In the genomic region with DNA sequence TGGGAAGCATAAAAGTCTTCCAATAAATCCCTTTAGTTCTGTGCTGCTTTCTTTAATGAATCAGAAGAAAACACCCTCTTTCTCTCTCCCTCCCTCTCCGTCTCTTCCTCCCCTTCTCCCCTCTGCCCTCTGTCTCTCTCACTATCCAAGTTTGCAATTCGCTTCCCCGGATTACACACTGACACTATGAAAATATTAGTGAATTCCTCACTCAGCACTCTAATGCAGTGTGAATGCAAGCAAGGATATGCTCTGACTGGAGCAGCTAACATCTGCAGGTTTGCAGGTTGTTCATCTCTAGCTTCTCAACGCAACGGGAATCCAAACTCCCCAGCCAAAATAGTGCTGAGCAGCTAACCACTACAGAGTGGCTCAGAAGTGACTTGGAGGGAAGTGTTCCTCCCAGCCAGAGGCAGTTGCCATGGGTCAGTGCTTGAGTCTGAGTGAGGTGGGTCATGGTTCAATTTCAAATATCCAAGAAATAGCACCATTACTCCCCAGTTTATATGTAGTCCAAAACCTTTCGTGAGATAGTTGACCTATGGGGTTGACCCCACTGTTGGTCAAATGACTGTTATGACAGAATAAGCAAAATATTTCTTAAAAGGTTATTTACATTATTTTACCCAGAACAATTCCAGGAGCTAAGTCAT, we compare ENCODE assay signal across 30 cellular contexts.
DNase-seq lines count a peak whose midpoint lies in the region; ATAC-seq, FAIRE-seq and TF ChIP-seq lines count a peak whose summit lies in the region.
"Had no signal": no experiment of that assay in that cellular context is flagged by ENCODE, and none has a peak within 500 bp of the region (broad histone marks: within the 10 kb centered on the region; RNA-seq: fewer than 3 reads in every experiment).

No MANE protein-coding gene starts in this region.

- intact Hi-C loops in Caco-2 (cut with micrococcal nuclease; ENCODE audit: unreplicated experiment) (loop anchor here (10.0 kb wide), 1 partner anchor 161 kb away; no protein-coding TSS in a partner anchor), IMR-90 (cut with micrococcal nuclease) (loop anchor here (2.0 to 5.0 kb wide), 4 partner anchors 43 to 148 kb away; no protein-coding TSS in a partner anchor), upper lobe of right lung (cut with DNase I) (no loop called here), right cardiac atrium (cut with DNase I) (no loop called here)

- DNase-seq in Caco-2, result no peak
- DNase-seq in IMR-90, result peak; percentile 59
- no peak for DNase-seq in astrocyte (ENCODE audit: low read depth)
- no peak for DNase-seq in mesenchymal stem cell
- DNase-seq in upper lobe of right lung, result no peak
- DNase-seq in erythroblast (lab: John Stamatoyannopoulos, UW), result no peak
- no peak for DNase-seq in right cardiac atrium
- no peak for DNase-seq in frontal cortex (ENCODE audit: low spot score in 2 of 2)
- DNase-seq: activated B cell treated with CpG ODN at 0.5 μM for 24 hours; activated CD4-positive, alpha-beta T cell treated with anti-CD3 and anti-CD28 coated beads, Interleukin-2, amount 50 U/mL, for 4 hours; DMS 273 treated with DMSO at 0.1 percent for 48 hours; foreskin keratinocyte; GM23248; left ventricle myocardium inferior; NCI-H1105; NCI-H1930; NCI-H774; ovary; retina; stimulated activated CD4-positive, alpha-beta T cell treated with anti-CD3 and anti-CD28 coated beads, Interleukin-4, amount 100 ng/mL, for 4 hours; stimulated activated naive CD4-positive, alpha-beta T cell; T1000; testis had no signal

- peak overlapping the region; percentile 32 for H3K4me3 Mint-ChIP-seq in Caco-2 (ENCODE audit: unreplicated experiment)
- H3K4me3 Mint-ChIP-seq in astrocyte (ENCODE audit: unreplicated experiment), result no peak overlapping the region
- H3K4me3 Mint-ChIP-seq: activated B cell treated with CpG ODN at 0.5 μM for 24 hours; activated naive CD8-positive, alpha-beta T cell; activated T-helper 17 cell treated with anti-CD3 and anti-CD28 coated beads, Interleukin-2, amount 50 U/mL, for 72 hours; central memory CD8-positive, alpha-beta T cell; natural killer cell treated with Interleukin-12 subunit alpha and Interleukin-12 subunit beta and Interleukin-15 and Interleukin-18, amount 100 ng/mL, for 72 hours had no signal

- H3K79me1 ChIP-seq in IMR-90 (ENCODE audit: low read depth in 1 of 2, low read length in 2 of 2), result no peaks in the 10 kb centered on the region
- no peaks in the 10 kb centered on the region for H3K79me1 ChIP-seq in mesenchymal stem cell (replicated peaks; ENCODE audit: low read length, poor library complexity, severe bottlenecking)

- in situ Hi-C loops in IMR-90 (cut with MboI; ENCODE audit: low sequenced_read_pairs), result no loop called here

- TF ChIP-seq POLR2A in IMR-90 (IDR thresholded peaks at IDR 0.05; ENCODE audit: low read depth, low read length), result no peak
- no peak for TF ChIP-seq POLR2A in erythroblast (IDR thresholded peaks at IDR 0.05; ENCODE audit: low read length)

- H2AFZ ChIP-seq in IMR-90 (replicated peaks; ENCODE audit: low read length, poor library complexity) (peak overlapping the region; percentile 80), astrocyte (ENCODE audit: low read depth, low read length) (no peak overlapping the region), mesenchymal stem cell (ENCODE audit: low read depth, low read length) (no peak overlapping the region)
- H2AFZ ChIP-seq: GM23248 had no signal

- H4K8ac ChIP-seq in IMR-90 (ENCODE audit: low read depth in 2 of 2, low read length in 2 of 2), result peak overlapping the region in 1 of 2 experiments; percentile 70; a peak in 3 of 4 replicates
- H4K8ac ChIP-seq in mesenchymal stem cell (ENCODE audit: low read length), result no peak overlapping the region

- H4K5ac ChIP-seq in IMR-90 (ENCODE audit: low read depth, low read length), result no peak overlapping the region; the same call in 1 of the 2 replicates

- no peak for FAIRE-seq in astrocyte (lab: Jason Lieb, UNC)
- no peak for FAIRE-seq in frontal cortex (lab: Jason Lieb, UNC)
- FAIRE-seq: HepG2 had no signal

- H2BK15ac ChIP-seq in IMR-90 (ENCODE audit: low read depth, low read length), result 0 out of 3 replicates have a peak overlapping the region, but pooled peaks have one; percentile 27
- H2BK15ac ChIP-seq in mesenchymal stem cell (ENCODE audit: low read depth, poor library complexity, severe bottlenecking), result no peak overlapping the region

- H3K79me2 ChIP-seq in astrocyte (ENCODE audit: insufficient read depth, low read length), result no peaks in the 10 kb centered on the region

- BruUV-seq in Caco-2 (replicated peaks; lab: Mats Ljungman, UMichigan), result no TSS peak
- no TSS peak for BruUV-seq in IMR-90 (replicated peaks; lab: Mats Ljungman, UMichigan)

- H3K4ac ChIP-seq in IMR-90 (ENCODE audit: low read depth, low read length), result peak overlapping the region; percentile 89
- H3K4ac ChIP-seq in mesenchymal stem cell (ENCODE audit: low read depth in 1 of 2, low read length in 2 of 2), result no peak overlapping the region

- H3K9me3 Mint-ChIP-seq in Caco-2 (ENCODE audit: unreplicated experiment) (peaks cover 13% of the 10 kb centered on the region), astrocyte (ENCODE audit: unreplicated experiment) (no peaks in the 10 kb centered on the region)
- H3K9me3 Mint-ChIP-seq: activated B cell treated with CpG ODN at 0.5 μM for 24 hours; activated T-helper 17 cell treated with anti-CD3 and anti-CD28 coated beads, Interleukin-2, amount 50 U/mL, for 72 hours; central memory CD8-positive, alpha-beta T cell; natural killer cell treated with Interleukin-12 subunit alpha and Interleukin-12 subunit beta and Interleukin-15 and Interleukin-18, amount 100 ng/mL, for 72 hours had no signal

- no peak for TF ChIP-seq CTCF in Caco-2 (IDR thresholded peaks at IDR 0.05; ENCODE audit: insufficient read depth in 1 of 2, low read depth in 1 of 2, low read length in 1 of 2, severe bottlenecking in 1 of 2, unreplicated experiment in 1 of 2)
- TF ChIP-seq CTCF in IMR-90 (conservative IDR thresholded peaks at IDR 0.05; ENCODE audit: low read depth, low read length), result no peak
- no peak for TF ChIP-seq CTCF in astrocyte (IDR thresholded peaks at IDR 0.05; ENCODE audit: insufficient read depth, low read depth, low read length)
- no peak for TF ChIP-seq CTCF in upper lobe of right lung (IDR thresholded peaks at IDR 0.05)

- H3K9me1 ChIP-seq in IMR-90 (ENCODE audit: insufficient read depth, low read length), result peaks cover 16% of the 10 kb centered on the region; the same call in 1 of the 2 replicates

- H3K9ac ChIP-seq in IMR-90 (ENCODE audit: low read depth, low read length) (peak overlapping the region; percentile 5), astrocyte (ENCODE audit: low read length) (no peak overlapping the region), mesenchymal stem cell (ENCODE audit: low read length) (peak overlapping the region; percentile 20)
- H3K9ac ChIP-seq: GM23248 had no signal

- no peaks in the 10 kb centered on the region for H4K20me1 ChIP-seq in IMR-90 (ENCODE audit: insufficient read depth, low read length)
- H4K20me1 ChIP-seq in astrocyte (ENCODE audit: insufficient read depth, low read length), result no peaks in the 10 kb centered on the region

- H3K9me3 ChIP-seq in Caco-2 (no peaks in the 10 kb centered on the region), IMR-90 (ENCODE audit: control insufficient read depth, insufficient read depth, low read length) (no peaks in the 10 kb centered on the region), astrocyte (ENCODE audit: insufficient read depth, low read depth, low read length) (no peaks in the 10 kb centered on the region), mesenchymal stem cell (ENCODE audit: control insufficient read depth, low read length) (no peaks in the 10 kb centered on the region), upper lobe of right lung (no peaks in the 10 kb centered on the region), right cardiac atrium (ENCODE audit: control insufficient read depth, low read length) (no peaks in the 10 kb centered on the region)
- H3K9me3 ChIP-seq: ascending aorta, left ventricle myocardium inferior, ovary, testis had no signal

- H3K23ac ChIP-seq in IMR-90 (ENCODE audit: low read depth, low read length) (peak overlapping the region; percentile 87), mesenchymal stem cell (ENCODE audit: low read length in 2 of 2) (no peak overlapping the region)

- H3K27me3 Mint-ChIP-seq in Caco-2 (ENCODE audit: insufficient read depth, unreplicated experiment) (no peaks in the 10 kb centered on the region), astrocyte (ENCODE audit: low read depth, unreplicated experiment) (peaks cover 3% of the 10 kb centered on the region)
- H3K27me3 Mint-ChIP-seq: activated B cell treated with CpG ODN at 0.5 μM for 24 hours; activated naive CD8-positive, alpha-beta T cell; activated T-helper 17 cell treated with anti-CD3 and anti-CD28 coated beads, Interleukin-2, amount 50 U/mL, for 72 hours had no signal

- no peak for TF ChIP-seq RAD21 in IMR-90 (IDR thresholded peaks at IDR 0.05; ENCODE audit: low read length)

- H2AK5ac ChIP-seq in IMR-90 (ENCODE audit: low read depth, low read length) (peak overlapping the region; percentile 31; the same call in 1 of the 2 replicates), mesenchymal stem cell (ENCODE audit: low read length, severe bottlenecking) (no peak overlapping the region)

- H2BK120ac ChIP-seq in IMR-90 (ENCODE audit: low read depth, low read length) (peak overlapping the region; percentile 91), mesenchymal stem cell (ENCODE audit: low read depth, low read length) (no peak overlapping the region)

- peak overlapping the region; percentile 57 for H3K14ac ChIP-seq in IMR-90 (replicated peaks; ENCODE audit: low read depth, low read length)
- no peak overlapping the region for H3K14ac ChIP-seq in mesenchymal stem cell (ENCODE audit: low read length in 2 of 2)

- H3K4me2 ChIP-seq in IMR-90 (ENCODE audit: low read depth, low read length) (peak overlapping the region; percentile 64), astrocyte (ENCODE audit: low read length) (no peak overlapping the region), mesenchymal stem cell (ENCODE audit: low read length, poor library complexity, severe bottlenecking) (no peak overlapping the region)

- ATAC-seq in IMR-90 (ENCODE audit: low read depth) (peak; percentile 81), upper lobe of right lung (no peak), right cardiac atrium (no peak)
- ATAC-seq: activated T-helper 17 cell treated with anti-CD3 and anti-CD28 coated beads, Interleukin-2, amount 50 U/mL, for 72 hours; foreskin keratinocyte; HepG2; natural killer cell treated with Interleukin-12 subunit alpha and Interleukin-12 subunit beta and Interleukin-15 and Interleukin-18, amount 100 ng/mL, for 72 hours had no signal

- H3K4me1 ChIP-seq in Caco-2 (peaks cover 55% of the 10 kb centered on the region), IMR-90 (ENCODE audit: control insufficient read depth, insufficient read depth, low read length) (peaks cover 16% of the 10 kb centered on the region), astrocyte (ENCODE audit: insufficient read depth, low read length) (peaks cover 6% of the 10 kb centered on the region), mesenchymal stem cell (ENCODE audit: control insufficient read depth, insufficient read depth, low read depth, low read length) (peaks cover 3% of the 10 kb centered on the region), upper lobe of right lung (peaks cover 15% of the 10 kb centered on the region), right cardiac atrium (ENCODE audit: control insufficient read depth, insufficient read depth, low read length) (no peaks in the 10 kb centered on the region)
- H3K4me1 ChIP-seq: ascending aorta, testis had no signal

- H3K36me3 ChIP-seq in Caco-2 (ENCODE audit: control insufficient read depth, insufficient read depth, low read length) (no peaks in the 10 kb centered on the region), IMR-90 (ENCODE audit: control insufficient read depth, insufficient read depth, low read length) (no peaks in the 10 kb centered on the region), astrocyte (ENCODE audit: insufficient read depth, low read length) (no peaks in the 10 kb centered on the region), mesenchymal stem cell (ENCODE audit: control insufficient read depth in 1 of 2, insufficient read depth in 2 of 2, low read depth in 1 of 2, low read length in 2 of 2) (no peaks in the 10 kb centered on the region), upper lobe of right lung (no peaks in the 10 kb centered on the region)
- H3K36me3 ChIP-seq: ascending aorta, left ventricle myocardium inferior, ovary had no signal

- CTCF ChIA-PET in Caco-2 (lab: Charles Lee), result no interaction called here
- CTCF ChIA-PET in IMR-90 (lab: Yijun Ruan, JAX), result interaction anchor here (0.6 kb wide), 1 partner anchor 60 kb away, joined by 3 read pairs; no protein-coding TSS in a partner anchor

- H2BK20ac ChIP-seq in IMR-90 (ENCODE audit: low read depth, low read length), result peak overlapping the region; percentile 90

- H2BK12ac ChIP-seq in mesenchymal stem cell (ENCODE audit: low read length in 2 of 2), result no peak overlapping the region

- H2BK5ac ChIP-seq in IMR-90 (ENCODE audit: low read depth, low read length, poor library complexity, severe bottlenecking) (peak overlapping the region; percentile 91), mesenchymal stem cell (ENCODE audit: low read depth, low read length, poor library complexity, severe bottlenecking) (no peak overlapping the region)

- H3K27me3 ChIP-seq in Caco-2 (replicated peaks; ENCODE audit: control insufficient read depth, insufficient read depth, low read length) (no peaks in the 10 kb centered on the region), IMR-90 (ENCODE audit: control insufficient read depth, insufficient read depth, low read length) (no peaks in the 10 kb centered on the region), astrocyte (ENCODE audit: insufficient read depth, low read length) (no peaks in the 10 kb centered on the region), mesenchymal stem cell (ENCODE audit: control insufficient read depth in 1 of 2, insufficient read depth in 1 of 2, low read length in 2 of 2) (no peaks in the 10 kb centered on the region), upper lobe of right lung (no peaks in the 10 kb centered on the region), right cardiac atrium (ENCODE audit: control insufficient read depth, insufficient read depth) (no peaks in the 10 kb centered on the region)
- H3K27me3 ChIP-seq: ascending aorta, foreskin keratinocyte, ovary, testis had no signal

- dilution Hi-C loops in IMR-90 (cut with HindIII; ENCODE audit: low sequenced_read_pairs, unreplicated experiment), result no loop called here

- 17% methylated on average over 1 of the region's 6 CpGs; no CpG with 5 or more reads in 1 of the 2 experiments for WGBS in IMR-90 (ENCODE audit: extremely low coverage in 2 of 2, insufficient read length in 1 of 2), 2 experiments
- WGBS in mesenchymal stem cell, result 90% methylated on average over 5 of the region's 6 CpGs
- 72% methylated on average over 6 of the region's 6 CpGs for WGBS in right cardiac atrium

- H3K36me3 Mint-ChIP-seq in Caco-2 (ENCODE audit: insufficient read depth, unreplicated experiment) (peaks cover 16% of the 10 kb centered on the region), astrocyte (ENCODE audit: low read depth, unreplicated experiment) (no peaks in the 10 kb centered on the region)
- H3K36me3 Mint-ChIP-seq: natural killer cell treated with Interleukin-12 subunit alpha and Interleukin-12 subunit beta and Interleukin-15 and Interleukin-18, amount 100 ng/mL, for 72 hours had no signal

- H3K27ac ChIP-seq in IMR-90 (ENCODE audit: insufficient read depth, low read length) (peak overlapping the region; percentile 79), astrocyte (ENCODE audit: low read depth, low read length) (no peak overlapping the region), mesenchymal stem cell (ENCODE audit: low read length, poor library complexity, severe bottlenecking) (peak overlapping the region; percentile 39), upper lobe of right lung (no peak overlapping the region), right cardiac atrium (ENCODE audit: low read length) (no peak overlapping the region)
- H3K27ac ChIP-seq: ascending aorta, foreskin keratinocyte, GM23248, HL-60, left ventricle myocardium inferior, testis had no signal

- H2AK9ac ChIP-seq in IMR-90 (replicated peaks; ENCODE audit: low read depth, low read length, poor library complexity), result peak overlapping the region; percentile 86

- H3K27ac Mint-ChIP-seq in Caco-2 (ENCODE audit: unreplicated experiment), result peak overlapping the region; percentile 75
- peak overlapping the region; percentile 37 for H3K27ac Mint-ChIP-seq in astrocyte (ENCODE audit: unreplicated experiment)
- H3K27ac Mint-ChIP-seq: activated B cell treated with CpG ODN at 0.5 μM for 24 hours; activated naive CD8-positive, alpha-beta T cell; activated T-helper 17 cell treated with anti-CD3 and anti-CD28 coated beads, Interleukin-2, amount 50 U/mL, for 72 hours; natural killer cell treated with Interleukin-12 subunit alpha and Interleukin-12 subunit beta and Interleukin-15 and Interleukin-18, amount 100 ng/mL, for 72 hours had no signal

- H3K4me3 ChIP-seq in Caco-2 (ENCODE audit: low read depth, low read length), result no peak overlapping the region
- no peak overlapping the region for H3K4me3 ChIP-seq in IMR-90 (ENCODE audit: insufficient read depth, low read depth, low read length)
- no peak overlapping the region for H3K4me3 ChIP-seq in astrocyte (ENCODE audit: insufficient read depth, low read depth, low read length)
- no peak overlapping the region for H3K4me3 ChIP-seq in mesenchymal stem cell (ENCODE audit: insufficient read depth in 1 of 2, low read depth in 1 of 2, low read length in 2 of 2)
- no peak overlapping the region for H3K4me3 ChIP-seq in upper lobe of right lung
- no peak overlapping the region for H3K4me3 ChIP-seq in right cardiac atrium (ENCODE audit: low read length)
- H3K4me3 ChIP-seq: ascending aorta, GM23248, left ventricle myocardium inferior, ovary, testis had no signal

- peak overlapping the region; percentile 62; the same call in 1 of the 2 replicates for H3K56ac ChIP-seq in IMR-90 (ENCODE audit: extremely low read depth, insufficient read depth, low read length)

- H3K18ac ChIP-seq in IMR-90 (ENCODE audit: low read depth, low read length), result peak overlapping the region; percentile 84
- H3K18ac ChIP-seq in mesenchymal stem cell (ENCODE audit: low read depth in 1 of 2, low read length in 2 of 2), result no peak overlapping the region

- H4K91ac ChIP-seq in IMR-90 (ENCODE audit: insufficient read depth, low read depth, low read length) (peak overlapping the region; percentile 74), mesenchymal stem cell (ENCODE audit: low read length) (no peak overlapping the region)

- H3K4me1 Mint-ChIP-seq in Caco-2 (ENCODE audit: low read depth, unreplicated experiment) (peaks cover 62% of the 10 kb centered on the region), astrocyte (ENCODE audit: low read depth, unreplicated experiment) (peaks cover 26% of the 10 kb centered on the region)
- H3K4me1 Mint-ChIP-seq: activated B cell treated with CpG ODN at 0.5 μM for 24 hours; activated T-helper 17 cell treated with anti-CD3 and anti-CD28 coated beads, Interleukin-2, amount 50 U/mL, for 72 hours; central memory CD8-positive, alpha-beta T cell had no signal

- POLR2A ChIA-PET in Caco-2 (lab: Charles Lee), result interaction anchor here (1.0 to 1.1 kb wide), 2 partner anchors 78 to 154 kb away, joined by 3 to 5 read pairs; a partner anchor contains a TSS
- POLR2A ChIA-PET in IMR-90 (lab: Charles Lee; ENCODE audit: unreplicated experiment), result no interaction called here

Comparison
In these comparisons a context has a peak if more than half of its experiments do, and no peak if none do; other contexts are left out.
1. H3K27ac ChIP-seq: peak in IMR-90 (single experiment) and mesenchymal stem cell (single experiment); none in astrocyte (single experiment), upper lobe of right lung (single experiment) and right cardiac atrium (single experiment).
2. intact Hi-C loops: an anchor here in Caco-2 (10.0 kb wide) and IMR-90 (2.0 to 5.0 kb wide); none called in upper lobe of right lung and right cardiac atrium.